27 cellular contexts compared by ENCODE assay signal in genomic region chr1:54105736-54106269, GRCh38. TPM values are rescaled to one million over a fixed set of nuclear protein-coding genes. Genes with fewer than 3 reads are reported as not detected.
"Had no signal": no experiment of that assay in that cellular context is flagged by ENCODE, and none has a peak within 500 bp of the region (broad histone marks: within the 10 kb centered on the region; RNA-seq: fewer than 3 reads in every experiment).

No MANE protein-coding gene starts in this region.

- H3K4me3 ChIP-seq: stomach, suprapubic skin, tibial nerve had no signal

- ATAC-seq: activated CD8-positive, alpha-beta memory T cell treated with anti-CD3 and anti-CD28 coated beads, Interleukin-2, amount 10 ng/mL, durations not matched to agents 7 days and 5 days; activated CD8-positive, alpha-beta T cell treated with anti-CD3 and anti-CD28 coated beads for 36 hours; left ventricle myocardium superior; right cardiac atrium; stimulated activated memory B cell treated with anti-CD40 and anti-IgM and Interleukin-4, amounts not matched to agents 10 μg/mL and 1 μg/mL and 100 μg/mL, for 72 hours had no signal

- H3K9ac ChIP-seq: parathyroid adenoma had no signal

- H3K36me3 ChIP-seq: suprapubic skin, WERI-Rb-1 had no signal

- DNase-seq: activated CD4-positive, alpha-beta T cell treated with anti-CD3 and anti-CD28 coated beads, Interleukin-2, amount 10 ng/mL, durations not matched to agents 7 days and 5 days; activated CD4-positive, CD25-positive, alpha-beta regulatory T cell treated with anti-CD3 and anti-CD28 coated beads, Interleukin-2, amount 50 U/mL, for 72 hours; activated CD8-positive, alpha-beta memory T cell treated with anti-CD3 and anti-CD28 coated beads, Interleukin-2, amount 10 ng/mL, durations not matched to agents 7 days and 5 days; activated CD8-positive, alpha-beta T cell treated with anti-CD3 and anti-CD28 coated beads for 36 hours; activated gamma-delta T cell treated with Interleukin-2 at 50 U/mL for 16 hours; aorta; dermis blood vessel endothelial cell; effector CD8-positive, alpha-beta T cell; erythroblast; foreskin melanocyte; kidney glomerular epithelial cell; left ventricle myocardium superior; nucleus accumbens; right cardiac atrium; small intestine; stimulated activated CD4-positive, alpha-beta T cell treated with anti-CD3 and anti-CD28 coated beads, Interleukin-2, amount 100 ng/mL, for 24 hours; stomach; WERI-Rb-1 had no signal

- H3K79me2 ChIP-seq: parathyroid adenoma had no signal

- H3K27me3 ChIP-seq: stomach, suprapubic skin, tibial nerve had no signal

- H2AFZ ChIP-seq: parathyroid adenoma had no signal

- H3K27ac ChIP-seq: parathyroid adenoma, stomach, suprapubic skin, tibial nerve, WERI-Rb-1 had no signal

- H3K4me1 ChIP-seq: parathyroid adenoma, suprapubic skin, tibial nerve had no signal

- H3K9me3 ChIP-seq: stomach, suprapubic skin, tibial nerve had no signal

RNA-seq across cellular contexts. Expression of gene CDCP2, which starts 47.0 kb away (rescaled TPM):
- total RNA-seq: activated CD4-positive, alpha-beta T cell treated with anti-CD3 and anti-CD28 coated beads, Interleukin-2, amount 10 ng/mL, durations not matched to agents 7 days and 5 days; cardiac septum; left ventricle myocardium superior; pulmonary artery endothelial cell; right cardiac atrium; suprapubic skin; T-helper 2 cell treated with Interferon-gamma antibody and Interleukin-4, amounts not matched to agents 100 ng/mL and 5 ng/mL, for 36 hours; urinary bladder had no signal
- polyA plus RNA-seq: aorta, neural cell, right cardiac atrium, stomach, urinary bladder had no signal
